ENCODE assay signal across 9 cellular contexts in the genomic region with DNA sequence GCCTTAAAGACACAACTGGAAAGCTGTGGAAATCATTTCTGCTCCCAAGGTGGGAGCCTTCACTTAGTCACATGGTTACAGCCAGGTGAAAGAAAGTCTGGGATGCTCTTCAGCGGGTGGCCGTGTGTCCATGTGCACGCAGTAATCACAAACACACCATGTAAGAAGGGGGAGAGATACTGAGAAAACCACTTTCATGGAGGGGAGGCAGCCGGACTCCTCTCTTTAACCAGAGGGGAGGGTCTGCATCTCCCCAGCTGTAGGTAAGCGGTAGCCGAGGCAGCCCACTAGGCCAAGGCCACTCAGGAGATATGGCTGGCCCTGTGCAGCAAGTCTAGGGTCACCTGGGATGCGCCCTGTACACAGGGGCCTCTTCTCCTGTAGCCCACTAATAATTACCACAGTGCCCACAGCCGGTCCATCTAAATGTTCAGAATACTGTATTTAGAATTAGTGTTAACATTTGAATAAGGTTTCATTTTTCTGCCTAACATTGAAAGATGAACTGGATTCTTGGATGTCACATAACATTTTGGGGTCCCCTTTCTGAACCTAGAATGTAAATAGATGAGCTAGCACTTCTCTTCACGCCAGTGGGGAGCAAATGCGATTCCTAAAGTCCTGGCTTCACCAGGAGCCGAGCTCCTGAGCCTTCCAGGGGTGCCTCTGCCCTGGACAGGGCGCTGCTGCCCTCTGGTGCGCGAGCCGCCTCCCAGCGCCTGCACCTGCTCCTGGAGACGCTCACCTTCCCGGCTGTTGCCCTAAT. TPM values are rescaled to one million over a fixed set of nuclear protein-coding genes. Genes with fewer than 3 reads are reported as not detected.
A peak's percentile ranks its signal among the peaks of the same experiment; 100 is the strongest.
DNase-seq lines count a peak whose midpoint lies in the region; ATAC-seq and TF ChIP-seq lines count a peak whose summit lies in the region.
"Had no signal": no experiment of that assay in that cellular context is flagged by ENCODE, and none has a peak within 500 bp of the region (broad histone marks: within the 10 kb centered on the region; RNA-seq: fewer than 3 reads in every experiment).

No MANE protein-coding gene starts in this region.

- TF ChIP-seq POLR2A in body of pancreas (IDR thresholded peaks at IDR 0.05), result no peak

- peak; percentile 40 to 71 (median 57) for TF ChIP-seq CTCF in body of pancreas (IDR thresholded peaks at IDR 0.05)
- peak; percentile 62 to 67 for TF ChIP-seq CTCF in left lung (IDR thresholded peaks at IDR 0.05)

- ATAC-seq in GM19438 (IDR thresholded peaks at IDR 0.05; ENCODE audit: low read depth, unreplicated experiment), result peak; percentile 68
- ATAC-seq in body of pancreas, result peak; percentile 77
- ATAC-seq in left lung, result peak; percentile 95

- no peak overlapping the region for H3K27ac ChIP-seq in body of pancreas
- no peak overlapping the region for H3K27ac ChIP-seq in left lung

- H3K27me3 ChIP-seq in body of pancreas, result no peaks in the 10 kb centered on the region
- peaks cover 0 to 17% of the 10 kb centered on the region in 2 donors for H3K27me3 ChIP-seq in left lung

- 31 to 38% methylated on average over 14 to 18 of the region's 18 CpGs for WGBS in body of pancreas, 2 donors

- no peaks in the 10 kb centered on the region for H3K9me3 ChIP-seq in body of pancreas
- no peaks in the 10 kb centered on the region for H3K9me3 ChIP-seq in left lung

- H3K4me3 ChIP-seq in body of pancreas (no peak overlapping the region), left lung (no peak overlapping the region)

- no peaks in the 10 kb centered on the region for H3K4me1 ChIP-seq in body of pancreas
- H3K4me1 ChIP-seq in left lung, result no peaks in the 10 kb centered on the region

- intact Hi-C loops in body of pancreas (cut with DNase I) (loop anchor here (10.0 kb wide), 1 partner anchor 367 kb away; no protein-coding TSS in a partner anchor), left lung (cut with DNase I) (loop anchor here in 1 of 2 donors (10.0 kb wide), 1 partner anchor 367 kb away; no protein-coding TSS in a partner anchor)

- H3K36me3 ChIP-seq in body of pancreas (replicated peaks in 1 of 2; ENCODE audit: insufficient read depth in 1 of 2, low read depth in 2 of 2) (no peaks in the 10 kb centered on the region), left lung (no peaks in the 10 kb centered on the region)

- DNase-seq in COR-L47 (lab: John Stamatoyannopoulos, UW) (peak; percentile 15), HuH-7 (ENCODE audit: low spot score) (peak; percentile 94), SW480 (ENCODE audit: low spot score) (peak; percentile 54), body of pancreas (peak; percentile 28 to 56 (median 42)), left lung (peak; percentile 61 to 92), NCI-H1436 (lab: John Stamatoyannopoulos, UW) (no peak)
- peak; percentile 66 for DNase-seq in stimulated activated CD8-positive, alpha-beta memory T cell treated with anti-CD3 and anti-CD28 coated beads, Interleukin-4, amount 100 ng/mL, for 48 hours

RNA-seq across cellular contexts. Expression of gene GPR31, which starts 15.9 kb away (rescaled TPM):
- total RNA-seq in body of pancreas (not detected), left lung (not detected)
- total RNA-seq: pulmonary artery endothelial cell had no signal

RNA-seq across cellular contexts. Expression of gene CCR6, which starts 19.0 kb away (rescaled TPM):
- total RNA-seq in body of pancreas (not detected), left lung (under 1 TPM in 1 of 2 donors, not detected in 1; 0.71 TPM)
- total RNA-seq: pulmonary artery endothelial cell had no signal
